Comparison of ENCODE assay signal across 8 cellular contexts in the genomic region with DNA sequence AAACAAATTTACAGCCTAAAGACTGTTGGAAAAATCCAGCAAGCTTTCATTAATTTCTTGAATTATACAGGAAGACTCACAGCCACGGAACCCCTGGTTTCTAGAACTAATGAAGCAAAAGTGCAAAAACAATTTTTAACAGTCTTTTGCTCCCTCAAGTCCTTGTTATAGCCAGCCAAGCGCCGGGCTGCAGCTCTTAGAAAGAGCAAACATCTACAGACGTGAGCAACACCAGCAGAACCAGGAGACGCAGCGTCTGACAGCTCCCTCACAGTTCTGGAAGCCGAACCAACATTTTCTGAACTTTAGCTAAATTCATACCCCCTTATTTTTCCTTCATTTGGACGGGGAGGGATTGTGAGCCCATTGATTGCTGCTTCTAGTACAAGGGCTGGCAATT. TPM values are rescaled to one million over a fixed set of nuclear protein-coding genes. Genes with fewer than 3 reads are reported as not detected.
"Had no signal": no experiment of that assay in that cellular context is flagged by ENCODE, and none has a peak within 500 bp of the region (broad histone marks: within the 10 kb centered on the region; RNA-seq: fewer than 3 reads in every experiment).

No MANE protein-coding gene starts in this region.

- H3K9me3 Mint-ChIP-seq: GM23338, H9 had no signal

- ATAC-seq: HepG2, K562 had no signal

- H3K27ac Mint-ChIP-seq: GM23338, H9 had no signal

- H3K4me3 Mint-ChIP-seq: GM23338, H9 had no signal

- DNase-seq: H9, HCEC 1CT, IMR-90 had no signal

- H3K4me3 ChIP-seq: GM23338, K562 had no signal

- H3K27ac ChIP-seq: HL-60 had no signal

RNA-seq across cellular contexts. Expression of gene AK8, which starts 45.9 kb away (rescaled TPM):
- total RNA-seq: HepG2, HT1080, K562 had no signal
